In the genomic region with DNA sequence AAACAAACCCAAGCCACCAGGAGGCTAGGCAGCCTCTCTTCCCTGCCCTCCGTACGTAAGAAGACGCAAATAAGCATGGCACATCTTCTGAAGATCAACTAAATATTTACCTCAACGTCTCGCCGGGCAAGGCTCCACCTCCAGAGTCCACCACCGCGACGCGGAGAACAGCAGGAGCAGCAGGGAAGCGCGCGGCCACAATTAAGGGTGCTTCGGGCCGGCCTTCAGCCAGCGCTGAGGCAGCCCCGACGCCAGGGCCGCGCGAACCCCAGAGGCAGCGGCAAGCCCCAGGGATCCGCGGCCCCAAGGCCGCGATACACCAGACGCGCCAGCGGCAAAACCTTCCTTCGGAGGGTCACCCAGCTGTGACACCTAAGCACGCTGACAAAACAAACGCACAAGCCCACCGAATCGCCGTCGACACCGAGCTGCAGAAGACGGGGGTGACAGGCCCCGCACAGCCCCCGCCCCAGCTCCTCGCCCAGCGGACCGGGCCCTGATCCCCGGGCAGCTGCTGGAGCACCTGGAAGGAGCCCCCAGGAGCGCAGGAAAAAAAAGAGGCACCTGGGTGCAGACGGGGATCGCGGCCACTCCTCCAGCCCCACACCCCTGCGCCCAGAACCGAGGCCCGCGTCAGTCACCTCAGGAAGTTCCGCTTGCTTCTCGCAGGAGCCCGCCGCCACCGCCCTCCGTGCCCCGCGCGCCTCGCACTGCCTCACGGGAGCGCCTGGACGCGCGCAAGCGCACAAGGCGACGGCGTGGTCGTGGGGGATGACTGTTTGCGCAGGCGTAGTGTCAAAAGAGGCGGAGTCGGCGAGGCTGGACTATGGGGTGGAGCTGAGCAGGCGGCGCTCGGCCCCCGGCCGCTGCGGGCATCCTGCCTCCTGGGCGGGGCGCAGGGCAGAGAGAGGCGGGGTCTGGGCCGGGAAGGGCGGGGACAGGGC, we compare ENCODE assay signal across 1 cellular context.
A peak's percentile ranks its signal among the peaks of the same experiment; 100 is the strongest.
TF ChIP-seq lines count a peak whose summit lies in the region.

A gene with protein sequence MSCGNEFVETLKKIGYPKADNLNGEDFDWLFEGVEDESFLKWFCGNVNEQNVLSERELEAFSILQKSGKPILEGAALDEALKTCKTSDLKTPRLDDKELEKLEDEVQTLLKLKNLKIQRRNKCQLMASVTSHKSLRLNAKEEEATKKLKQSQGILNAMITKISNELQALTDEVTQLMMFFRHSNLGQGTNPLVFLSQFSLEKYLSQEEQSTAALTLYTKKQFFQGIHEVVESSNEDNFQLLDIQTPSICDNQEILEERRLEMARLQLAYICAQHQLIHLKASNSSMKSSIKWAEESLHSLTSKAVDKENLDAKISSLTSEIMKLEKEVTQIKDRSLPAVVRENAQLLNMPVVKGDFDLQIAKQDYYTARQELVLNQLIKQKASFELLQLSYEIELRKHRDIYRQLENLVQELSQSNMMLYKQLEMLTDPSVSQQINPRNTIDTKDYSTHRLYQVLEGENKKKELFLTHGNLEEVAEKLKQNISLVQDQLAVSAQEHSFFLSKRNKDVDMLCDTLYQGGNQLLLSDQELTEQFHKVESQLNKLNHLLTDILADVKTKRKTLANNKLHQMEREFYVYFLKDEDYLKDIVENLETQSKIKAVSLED (minus strand): TSS at position 712 of the 944 bp plus-strand sequence. CDS start 1,175 bp downstream, outside the sequence.
TSS of gene POLN (minus strand) at position 712 of the 944 bp plus-strand sequence. CDS start 12,890 bp downstream, outside the sequence.

TF ChIP-seq in HepG2, 621 proteins besides CTCF, POLR2A, EP300 and RAD21 (continued from another document and continues in another):
- no peak for TF ChIP-seq ZBTB46 (CRISPR knock-in tag; IDR thresholded peaks at IDR 0.05; ENCODE audit: borderline replicate concordance)
- TF ChIP-seq ZNF883 (CRISPR knock-in tag; IDR thresholded peaks at IDR 0.05; ENCODE audit: not compliant biosample characterization): peak; percentile 53
- TF ChIP-seq TMF1 (CRISPR knock-in tag; IDR thresholded peaks at IDR 0.05; ENCODE audit: low read depth): no peak; the same call in 1 of the 2 replicates
- TF ChIP-seq, protein P1, sequence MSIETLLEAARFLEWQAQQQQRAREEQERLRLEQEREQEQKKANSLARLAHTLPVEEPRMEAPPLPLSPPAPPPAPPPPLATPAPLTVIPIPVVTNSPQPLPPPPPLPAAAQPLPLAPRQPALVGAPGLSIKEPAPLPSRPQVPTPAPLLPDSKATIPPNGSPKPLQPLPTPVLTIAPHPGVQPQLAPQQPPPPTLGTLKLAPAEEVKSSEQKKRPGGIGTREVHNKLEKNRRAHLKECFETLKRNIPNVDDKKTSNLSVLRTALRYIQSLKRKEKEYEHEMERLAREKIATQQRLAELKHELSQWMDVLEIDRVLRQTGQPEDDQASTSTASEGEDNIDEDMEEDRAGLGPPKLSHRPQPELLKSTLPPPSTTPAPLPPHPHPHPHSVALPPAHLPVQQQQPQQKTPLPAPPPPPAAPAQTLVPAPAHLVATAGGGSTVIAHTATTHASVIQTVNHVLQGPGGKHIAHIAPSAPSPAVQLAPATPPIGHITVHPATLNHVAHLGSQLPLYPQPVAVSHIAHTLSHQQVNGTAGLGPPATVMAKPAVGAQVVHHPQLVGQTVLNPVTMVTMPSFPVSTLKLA (IDR thresholded peaks at IDR 0.05): peak; percentile 62
- peak; percentile 92; the same call in 1 of the 2 replicates for TF ChIP-seq KLF9 (CRISPR knock-in tag; IDR thresholded peaks at IDR 0.05; ENCODE audit: low read depth)
- TF ChIP-seq, protein P2, sequence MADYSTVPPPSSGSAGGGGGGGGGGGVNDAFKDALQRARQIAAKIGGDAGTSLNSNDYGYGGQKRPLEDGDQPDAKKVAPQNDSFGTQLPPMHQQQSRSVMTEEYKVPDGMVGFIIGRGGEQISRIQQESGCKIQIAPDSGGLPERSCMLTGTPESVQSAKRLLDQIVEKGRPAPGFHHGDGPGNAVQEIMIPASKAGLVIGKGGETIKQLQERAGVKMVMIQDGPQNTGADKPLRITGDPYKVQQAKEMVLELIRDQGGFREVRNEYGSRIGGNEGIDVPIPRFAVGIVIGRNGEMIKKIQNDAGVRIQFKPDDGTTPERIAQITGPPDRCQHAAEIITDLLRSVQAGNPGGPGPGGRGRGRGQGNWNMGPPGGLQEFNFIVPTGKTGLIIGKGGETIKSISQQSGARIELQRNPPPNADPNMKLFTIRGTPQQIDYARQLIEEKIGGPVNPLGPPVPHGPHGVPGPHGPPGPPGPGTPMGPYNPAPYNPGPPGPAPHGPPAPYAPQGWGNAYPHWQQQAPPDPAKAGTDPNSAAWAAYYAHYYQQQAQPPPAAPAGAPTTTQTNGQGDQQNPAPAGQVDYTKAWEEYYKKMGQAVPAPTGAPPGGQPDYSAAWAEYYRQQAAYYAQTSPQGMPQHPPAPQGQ (CRISPR knock-in tag; IDR thresholded peaks at IDR 0.05; ENCODE audit: borderline replicate concordance): no peak
- TF ChIP-seq ZNF280B (CRISPR knock-in tag; IDR thresholded peaks at IDR 0.05; ENCODE audit: borderline replicate concordance): peak; percentile 64; the same call in 1 of the 2 replicates
- TF ChIP-seq SMARCE1 (IDR thresholded peaks at IDR 0.05; ENCODE audit: borderline replicate concordance): no peak
- TF ChIP-seq ZNF354B (CRISPR knock-in tag; IDR thresholded peaks at IDR 0.05): no peak
- no peak for TF ChIP-seq POLR2AphosphoS2 (IDR thresholded peaks at IDR 0.05; ENCODE audit: low read depth, low read length)
- 0 out of 2 replicates have a peak, but pooled peaks have one; percentile 16 for TF ChIP-seq PITX1 (CRISPR knock-in tag; IDR thresholded peaks at IDR 0.05)
- TF ChIP-seq PHF21A (CRISPR knock-in tag; IDR thresholded peaks at IDR 0.05): peak; percentile 40; the same call in 1 of the 2 replicates
- TF ChIP-seq HNF1B (CRISPR knock-in tag; IDR thresholded peaks at IDR 0.05): peak; percentile 57; the same call in 1 of the 2 replicates
- no peak for TF ChIP-seq ZNF414 (CRISPR knock-in tag; IDR thresholded peaks at IDR 0.05)
- TF ChIP-seq ZNF24 (IDR thresholded peaks at IDR 0.05): no peak
- no peak for TF ChIP-seq TEF (CRISPR knock-in tag; IDR thresholded peaks at IDR 0.05)
- no peak for TF ChIP-seq GATA4 (IDR thresholded peaks at IDR 0.05; ENCODE audit: borderline replicate concordance, low read depth)
- no peak; the same call in 1 of the 2 replicates for TF ChIP-seq KDM5B (CRISPR knock-in tag; IDR thresholded peaks at IDR 0.05; ENCODE audit: borderline replicate concordance)
- TF ChIP-seq ZNF292 (CRISPR knock-in tag; IDR thresholded peaks at IDR 0.05; ENCODE audit: borderline replicate concordance, low read depth): peak; percentile 42; the same call in 1 of the 2 replicates
- TF ChIP-seq ZNF569 (CRISPR knock-in tag; IDR thresholded peaks at IDR 0.05; ENCODE audit: borderline replicate concordance): no peak
- no peak for TF ChIP-seq ZNF816 (CRISPR knock-in tag; IDR thresholded peaks at IDR 0.05; ENCODE audit: borderline replicate concordance)
- TF ChIP-seq, protein P3, sequence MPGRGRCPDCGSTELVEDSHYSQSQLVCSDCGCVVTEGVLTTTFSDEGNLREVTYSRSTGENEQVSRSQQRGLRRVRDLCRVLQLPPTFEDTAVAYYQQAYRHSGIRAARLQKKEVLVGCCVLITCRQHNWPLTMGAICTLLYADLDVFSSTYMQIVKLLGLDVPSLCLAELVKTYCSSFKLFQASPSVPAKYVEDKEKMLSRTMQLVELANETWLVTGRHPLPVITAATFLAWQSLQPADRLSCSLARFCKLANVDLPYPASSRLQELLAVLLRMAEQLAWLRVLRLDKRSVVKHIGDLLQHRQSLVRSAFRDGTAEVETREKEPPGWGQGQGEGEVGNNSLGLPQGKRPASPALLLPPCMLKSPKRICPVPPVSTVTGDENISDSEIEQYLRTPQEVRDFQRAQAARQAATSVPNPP (CRISPR knock-in tag; IDR thresholded peaks at IDR 0.05): no peak; the same call in 1 of the 2 replicates
- peak; percentile 85 for TF ChIP-seq HNRNPLL (IDR thresholded peaks at IDR 0.05; ENCODE audit: low read depth, low read length, poor library complexity, severe bottlenecking)
- TF ChIP-seq HDAC1 (CRISPR knock-in tag; IDR thresholded peaks at IDR 0.05): peak; percentile 85
- no peak for TF ChIP-seq ZFP82 (CRISPR knock-in tag; IDR thresholded peaks at IDR 0.05; ENCODE audit: borderline replicate concordance)
- no peak for TF ChIP-seq ATF3 (CRISPR knock-in tag; IDR thresholded peaks at IDR 0.05)
- no peak; the same call in 1 of the 2 replicates for TF ChIP-seq KAT7 (CRISPR knock-in tag; IDR thresholded peaks at IDR 0.05; ENCODE audit: borderline replicate concordance)
- TF ChIP-seq, protein P4, sequence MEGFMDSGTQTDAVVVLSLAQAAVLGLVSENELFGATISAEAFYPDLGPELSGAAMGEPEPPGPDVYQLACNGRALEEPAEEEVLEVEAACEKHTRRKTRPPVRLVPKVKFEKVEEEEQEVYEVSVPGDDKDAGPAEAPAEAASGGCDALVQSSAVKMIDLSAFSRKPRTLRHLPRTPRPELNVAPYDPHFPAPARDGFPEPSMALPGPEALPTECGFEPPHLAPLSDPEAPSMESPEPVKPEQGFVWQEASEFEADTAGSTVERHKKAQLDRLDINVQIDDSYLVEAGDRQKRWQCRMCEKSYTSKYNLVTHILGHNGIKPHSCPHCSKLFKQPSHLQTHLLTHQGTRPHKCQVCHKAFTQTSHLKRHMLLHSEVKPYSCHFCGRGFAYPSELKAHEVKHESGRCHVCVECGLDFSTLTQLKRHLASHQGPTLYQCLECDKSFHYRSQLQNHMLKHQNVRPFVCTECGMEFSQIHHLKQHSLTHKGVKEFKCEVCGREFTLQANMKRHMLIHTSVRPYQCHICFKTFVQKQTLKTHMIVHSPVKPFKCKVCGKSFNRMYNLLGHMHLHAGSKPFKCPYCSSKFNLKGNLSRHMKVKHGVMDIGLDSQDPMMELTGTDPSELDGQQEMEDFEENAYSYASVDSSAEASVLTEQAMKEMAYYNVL (CRISPR knock-in tag; IDR thresholded peaks at IDR 0.05; ENCODE audit: borderline replicate concordance): no peak
- peak; percentile 90 for TF ChIP-seq ZFY (CRISPR knock-in tag; IDR thresholded peaks at IDR 0.05)
- TF ChIP-seq AKAP8 (CRISPR knock-in tag; IDR thresholded peaks at IDR 0.05): no peak; the same call in 1 of the 2 replicates
- no peak for TF ChIP-seq PBX2 (CRISPR knock-in tag; IDR thresholded peaks at IDR 0.05)
- TF ChIP-seq PBX3 (CRISPR knock-in tag; IDR thresholded peaks at IDR 0.05; ENCODE audit: borderline replicate concordance): no peak
